ENCODE assay signal across 8 cellular contexts in the genomic region with DNA sequence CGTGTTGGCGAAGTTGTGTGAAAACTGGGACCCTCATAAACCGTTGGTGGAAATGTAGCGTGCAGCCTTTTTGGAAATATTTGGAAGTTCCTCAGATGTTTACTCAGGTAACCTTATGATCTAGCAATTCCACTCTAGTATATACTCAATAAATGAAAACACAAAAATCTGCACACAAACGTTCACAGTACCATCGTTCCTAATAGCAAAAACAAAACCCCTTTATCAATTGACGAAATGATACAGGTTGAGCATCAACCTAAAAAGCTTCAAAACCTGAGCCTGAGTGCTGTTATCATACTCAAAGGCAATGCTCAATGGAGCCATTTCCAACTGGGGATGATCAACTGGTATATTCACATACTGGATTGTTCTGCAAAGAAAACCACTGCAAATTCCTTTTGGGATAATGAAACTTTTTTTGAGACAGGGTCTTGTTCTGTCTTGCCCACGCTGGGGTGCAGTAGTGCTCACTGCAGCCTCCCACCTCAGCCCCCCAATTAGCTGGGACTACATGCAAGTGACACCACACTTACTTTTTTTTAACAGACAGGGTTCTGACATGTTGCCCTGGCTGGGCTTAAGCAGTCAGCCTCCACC. TPM values are rescaled to one million over a fixed set of nuclear protein-coding genes. Genes with fewer than 3 reads are reported as not detected.
DNase-seq lines count a peak whose midpoint lies in the region; ATAC-seq and TF ChIP-seq lines count a peak whose summit lies in the region.

No MANE protein-coding gene starts in this region.

- H3K27me3 Mint-ChIP-seq in activated T-cell treated with anti-CD3 and anti-CD28 coated beads, Interleukin-2, amount 50 U/mL, for 4 hours (ENCODE audit: low read depth), result no peaks in the 10 kb centered on the region
- no peaks in the 10 kb centered on the region for H3K27me3 Mint-ChIP-seq in activated T-helper 17 cell treated with anti-CD3 and anti-CD28 coated beads, Interleukin-2, amount 50 U/mL, for 72 hours

- H3K27ac Mint-ChIP-seq in activated T-helper 17 cell treated with anti-CD3 and anti-CD28 coated beads, Interleukin-2, amount 50 U/mL, for 72 hours, result peak overlapping the region; percentile 95

- H3K4me1 ChIP-seq in tibial artery, result peaks cover 0 to 36% (median 18%) of the 10 kb centered on the region in 4 donors

- H3K4me3 Mint-ChIP-seq in activated T-cell treated with anti-CD3 and anti-CD28 coated beads, Interleukin-2, amount 50 U/mL, for 4 hours, result peak overlapping the region; percentile 90
- peak overlapping the region; percentile 86 for H3K4me3 Mint-ChIP-seq in activated T-helper 17 cell treated with anti-CD3 and anti-CD28 coated beads, Interleukin-2, amount 50 U/mL, for 72 hours

- intact Hi-C loops in tibial artery (cut with DNase I; ENCODE audit: low total_unique reads), result loop anchor here (5.0 to 10.0 kb wide), 3 partner anchors 327 to 811 kb away; a partner anchor contains a TSS

- peaks cover 36 to 44% (median 42%) of the 10 kb centered on the region in 3 donors for H3K36me3 ChIP-seq in tibial artery

- peaks cover 65% of the 10 kb centered on the region for H3K4me1 Mint-ChIP-seq in activated T-cell treated with anti-CD3 and anti-CD28 coated beads, Interleukin-2, amount 50 U/mL, for 4 hours (ENCODE audit: low read depth)
- peaks cover 23% of the 10 kb centered on the region for H3K4me1 Mint-ChIP-seq in activated T-helper 17 cell treated with anti-CD3 and anti-CD28 coated beads, Interleukin-2, amount 50 U/mL, for 72 hours

- H3K27ac ChIP-seq in layer of hippocampus (ENCODE audit: low read depth, low read length), result peak overlapping the region; percentile 89
- peak overlapping the region; percentile 89 to 98 for H3K27ac ChIP-seq in tibial artery

- TF ChIP-seq CTCF in tibial artery (IDR thresholded peaks at IDR 0.05), result no peak

- H3K9me3 ChIP-seq in tibial artery, result no peaks in the 10 kb centered on the region

- H3K27me3 ChIP-seq in layer of hippocampus (ENCODE audit: control insufficient read depth, insufficient read depth, low read length) (no peaks in the 10 kb centered on the region), tibial artery (no peaks in the 10 kb centered on the region)

- H3K36me3 Mint-ChIP-seq in activated T-cell treated with anti-CD3 and anti-CD28 coated beads, Interleukin-2, amount 50 U/mL, for 4 hours (ENCODE audit: insufficient read depth), result peaks cover 49% of the 10 kb centered on the region
- peaks cover 76% of the 10 kb centered on the region for H3K36me3 Mint-ChIP-seq in activated T-helper 17 cell treated with anti-CD3 and anti-CD28 coated beads, Interleukin-2, amount 50 U/mL, for 72 hours (ENCODE audit: low read depth)

- no peaks in the 10 kb centered on the region for H3K9me3 Mint-ChIP-seq in activated T-cell treated with anti-CD3 and anti-CD28 coated beads, Interleukin-2, amount 50 U/mL, for 4 hours
- no peaks in the 10 kb centered on the region for H3K9me3 Mint-ChIP-seq in activated T-helper 17 cell treated with anti-CD3 and anti-CD28 coated beads, Interleukin-2, amount 50 U/mL, for 72 hours

- peak overlapping the region; percentile 73 to 88 for H3K4me3 ChIP-seq in tibial artery

- ATAC-seq in activated T-cell treated with anti-CD3 and anti-CD28 coated beads, Interleukin-2, amount 50 U/mL, for 4 hours, result peak in 1 of 2 donors; percentile 0
- no peak for ATAC-seq in activated T-helper 17 cell treated with anti-CD3 and anti-CD28 coated beads, Interleukin-2, amount 50 U/mL, for 72 hours (replicated peaks)
- ATAC-seq in GM18870 (IDR thresholded peaks at IDR 0.05; ENCODE audit: unreplicated experiment), result no peak

- no peak for DNase-seq in activated T-cell treated with anti-CD3 and anti-CD28 coated beads, Interleukin-2, amount 50 U/mL, for 4 hours
- no peak for DNase-seq in activated T-cell treated with anti-CD3 and anti-CD28 coated beads, Interleukin-2, amount 50 U/mL, for 1 hour
- DNase-seq in tibial artery (no peak), UCSD-AML1 (lab: John Stamatoyannopoulos, UW; ENCODE audit: unreplicated experiment) (no peak), NCI-H2081 treated with DMSO at 0.1 percent for 48 hours (lab: John Stamatoyannopoulos, UW) (no peak)

RNA-seq across cellular contexts. Expression of a gene that starts 0.8 kb away (rescaled TPM):
- 10 to 100 TPM; 33.0 to 43.7 (median 42.3) TPM for total RNA-seq in activated T-cell treated with anti-CD3 and anti-CD28 coated beads, Interleukin-2, amount 50 U/mL, for 4 hours
- 10 to 100 TPM; 15.6 to 17.4 TPM for total RNA-seq in activated T-helper 17 cell treated with anti-CD3 and anti-CD28 coated beads, Interleukin-2, amount 50 U/mL, for 72 hours

RNA-seq across cellular contexts. Expression of a gene that starts 4.5 kb away (rescaled TPM):
- total RNA-seq in activated T-cell treated with anti-CD3 and anti-CD28 coated beads, Interleukin-2, amount 50 U/mL, for 4 hours, result 1,000 to 10,000 TPM; 2,047 to 2,285 (median 2,225) TPM
- total RNA-seq in activated T-helper 17 cell treated with anti-CD3 and anti-CD28 coated beads, Interleukin-2, amount 50 U/mL, for 72 hours, result 1,000 to 10,000 TPM; 1,803 to 1,918 TPM

RNA-seq across cellular contexts. Expression of a gene that starts 27.4 kb away (rescaled TPM):
- 10 to 100 TPM; 47.3 to 54.1 (median 47.5) TPM for total RNA-seq in activated T-cell treated with anti-CD3 and anti-CD28 coated beads, Interleukin-2, amount 50 U/mL, for 4 hours
- total RNA-seq in activated T-helper 17 cell treated with anti-CD3 and anti-CD28 coated beads, Interleukin-2, amount 50 U/mL, for 72 hours, result 10 to 100 TPM; 77.1 to 81.1 TPM
